In the genomic region with DNA sequence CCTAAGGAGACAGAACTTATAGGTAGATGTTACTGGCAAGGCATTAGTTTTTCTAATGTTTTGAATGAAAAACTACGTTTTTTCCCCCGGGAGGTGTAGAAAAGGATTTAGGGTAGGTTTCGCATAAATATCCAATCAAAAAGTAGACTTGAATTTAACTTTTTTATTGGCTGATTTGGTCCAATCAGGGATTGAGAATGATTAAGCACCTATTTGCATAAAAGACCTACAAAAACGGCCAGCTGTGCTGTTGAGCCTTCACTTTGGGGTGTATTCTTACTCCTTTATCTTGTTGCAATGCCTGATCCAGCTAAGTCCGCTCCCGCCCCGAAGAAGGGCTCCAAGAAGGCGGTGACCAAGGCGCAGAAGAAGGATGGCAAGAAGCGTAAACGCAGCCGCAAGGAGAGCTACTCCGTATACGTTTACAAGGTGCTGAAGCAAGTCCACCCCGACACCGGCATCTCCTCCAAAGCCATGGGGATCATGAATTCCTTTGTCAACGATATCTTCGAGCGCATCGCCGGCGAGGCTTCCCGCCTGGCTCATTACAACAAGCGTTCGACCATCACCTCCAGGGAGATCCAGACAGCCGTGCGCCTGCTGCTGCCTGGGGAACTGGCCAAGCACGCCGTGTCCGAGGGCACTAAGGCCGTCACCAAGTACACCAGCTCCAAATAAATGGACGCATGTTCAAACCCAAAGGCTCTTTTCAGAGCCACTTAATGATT, we compare ENCODE assay signal across 8 cellular contexts.
DNase-seq lines count a peak whose midpoint lies in the region; ATAC-seq and TF ChIP-seq lines count a peak whose summit lies in the region.

No MANE protein-coding gene starts in this region.

- CTCF ChIA-PET in CD4-positive, alpha-beta memory T cell (lab: Charles Lee; ENCODE audit: partially characterized antibody): interaction anchor here (1.0 to 3.5 kb wide), 16 partner anchors 8 to 344 kb away, joined by 3 to 25 read pairs (median 7); partner anchors contain the start of gene ABT1
- CTCF ChIA-PET in activated naive CD4-positive, alpha-beta T cell treated with anti-CD3 and anti-CD28 coated beads, Interleukin-2, amount 10 ng/mL, durations not matched to agents 7 days and 5 days (lab: Charles Lee): interaction anchor here (1.3 to 3.5 kb wide), 3 partner anchors 11 to 35 kb away, joined by 3 to 22 read pairs (median 5); a partner anchor contains a TSS

- H3K4me1 Mint-ChIP-seq in CD4-positive, alpha-beta memory T cell: peaks cover 28 to 54% (median 40%) of the 10 kb centered on the region in 4 donors
- H3K4me1 Mint-ChIP-seq in activated naive CD4-positive, alpha-beta T cell treated with anti-CD3 and anti-CD28 coated beads, Interleukin-2, amount 10 ng/mL, durations not matched to agents 7 days and 5 days: peaks cover 38% of the 10 kb centered on the region

- POLR2A ChIA-PET in CD4-positive, alpha-beta memory T cell (lab: Charles Lee; ENCODE audit: partially characterized antibody): interaction anchor here (0.6 to 4.0 kb wide), 34 partner anchors 8 to 1889 kb away, joined by 3 to 94 read pairs (median 6); partner anchors contain the start of genes HMGN4 and TRIM38

- no peaks in the 10 kb centered on the region for H3K27me3 ChIP-seq in CD4-positive, alpha-beta memory T cell (ENCODE audit: insufficient read depth, low read length)
- no peaks in the 10 kb centered on the region for H3K27me3 ChIP-seq in RWPE2 (ENCODE audit: insufficient read depth, poor library complexity, severe bottlenecking)
- H3K27me3 ChIP-seq in osteoblast (ENCODE audit: insufficient read depth, low read length): peaks cover 11% of the 10 kb centered on the region

- H3K9me3 Mint-ChIP-seq in CD4-positive, alpha-beta memory T cell: peaks cover 0 to 2% (median 0%) of the 10 kb centered on the region in 8 donors
- no peaks in the 10 kb centered on the region for H3K9me3 Mint-ChIP-seq in activated naive CD4-positive, alpha-beta T cell treated with anti-CD3 and anti-CD28 coated beads, Interleukin-2, amount 10 ng/mL, durations not matched to agents 7 days and 5 days

- peak overlapping the region; percentile 92 to 99 (median 98) for H3K4me3 Mint-ChIP-seq in CD4-positive, alpha-beta memory T cell
- peak overlapping the region; percentile 88 for H3K4me3 Mint-ChIP-seq in activated naive CD4-positive, alpha-beta T cell treated with anti-CD3 and anti-CD28 coated beads, Interleukin-2, amount 10 ng/mL, durations not matched to agents 7 days and 5 days

- peak; percentile 66 to 76 (median 74) for DNase-seq in CD4-positive, alpha-beta memory T cell
- peak; percentile 62 for DNase-seq in HuH-7 (ENCODE audit: low spot score)
- peak; percentile 77 for DNase-seq in RWPE2 (ENCODE audit: low spot score)
- peak; percentile 88 for DNase-seq in activated naive CD4-positive, alpha-beta T cell treated with anti-CD3 and anti-CD28 coated beads, Interleukin-2, amount 10 ng/mL, durations not matched to agents 7 days and 5 days
- peak; percentile 77 for DNase-seq in germinal center (ENCODE audit: low spot score)
- DNase-seq in osteoblast (ENCODE audit: insufficient read length, low spot score, missing footprints): peak; percentile 65
- DNase-seq in NAMALWA (ENCODE audit: low spot score): no peak

- peak overlapping the region; percentile 99 for H3K4me2 ChIP-seq in osteoblast (ENCODE audit: insufficient read depth, low read length)

- H2AFZ ChIP-seq in osteoblast (ENCODE audit: low read length): peak overlapping the region; percentile 92

- TF ChIP-seq CTCF in RWPE2 (IDR thresholded peaks at IDR 0.05; ENCODE audit: poor library complexity, severe bottlenecking) (no peak), osteoblast (IDR thresholded peaks at IDR 0.05; ENCODE audit: extremely low read depth, low read depth, low read length) (no peak)

- peak overlapping the region; percentile 66 for H3K27ac ChIP-seq in CD4-positive, alpha-beta memory T cell (ENCODE audit: low read depth, low read length)
- H3K27ac ChIP-seq in RWPE2 (ENCODE audit: poor library complexity, severe bottlenecking) (peak overlapping the region; percentile 84), osteoblast (ENCODE audit: low read depth, low read length) (peak overlapping the region; percentile 74)

- peaks cover 0 to 13% of the 10 kb centered on the region in 2 donors for H3K36me3 Mint-ChIP-seq in CD4-positive, alpha-beta memory T cell
- peaks cover 14% of the 10 kb centered on the region for H3K36me3 Mint-ChIP-seq in activated naive CD4-positive, alpha-beta T cell treated with anti-CD3 and anti-CD28 coated beads, Interleukin-2, amount 10 ng/mL, durations not matched to agents 7 days and 5 days

- no peaks in the 10 kb centered on the region for H3K36me3 ChIP-seq in CD4-positive, alpha-beta memory T cell (ENCODE audit: insufficient read depth, low read length)
- H3K36me3 ChIP-seq in RWPE2 (ENCODE audit: low read depth) (no peaks in the 10 kb centered on the region), osteoblast (ENCODE audit: insufficient read depth, low read length) (no peaks in the 10 kb centered on the region)

- peak overlapping the region; percentile 84 to 97 (median 94) for H3K27ac Mint-ChIP-seq in CD4-positive, alpha-beta memory T cell
- H3K27ac Mint-ChIP-seq in activated naive CD4-positive, alpha-beta T cell treated with anti-CD3 and anti-CD28 coated beads, Interleukin-2, amount 10 ng/mL, durations not matched to agents 7 days and 5 days: peak overlapping the region; percentile 99

- no peaks in the 10 kb centered on the region for H3K79me2 ChIP-seq in osteoblast (ENCODE audit: insufficient read depth, low read length)

- peak; percentile 23 for ATAC-seq in GM19468 (IDR thresholded peaks at IDR 0.05; ENCODE audit: extremely low read depth, unreplicated experiment)
- ATAC-seq in RWPE2 (ENCODE audit: low read depth): peak; percentile 61

- H3K4me1 ChIP-seq in CD4-positive, alpha-beta memory T cell (ENCODE audit: insufficient read depth, low read length): peaks cover 25% of the 10 kb centered on the region
- peaks cover 5% of the 10 kb centered on the region for H3K4me1 ChIP-seq in RWPE2 (ENCODE audit: insufficient read depth, poor library complexity, severe bottlenecking)
- H3K4me1 ChIP-seq in osteoblast (ENCODE audit: insufficient read depth, low read length): peaks cover 2% of the 10 kb centered on the region

- intact Hi-C loops in CD4-positive, alpha-beta memory T cell (cut with micrococcal nuclease): loop anchor here (1.0 to 2.0 kb wide), 3 partner anchors 27 to 61 kb away; a partner anchor contains a TSS

- H3K9me3 ChIP-seq in CD4-positive, alpha-beta memory T cell (ENCODE audit: control insufficient read depth in 1 of 2, low read length in 2 of 2): no peaks in the 10 kb centered on the region
- H3K9me3 ChIP-seq in RWPE2 (ENCODE audit: severe bottlenecking) (no peaks in the 10 kb centered on the region), osteoblast (ENCODE audit: low read depth, low read length) (no peaks in the 10 kb centered on the region)

- no peaks in the 10 kb centered on the region for H3K27me3 Mint-ChIP-seq in CD4-positive, alpha-beta memory T cell
- H3K27me3 Mint-ChIP-seq in activated naive CD4-positive, alpha-beta T cell treated with anti-CD3 and anti-CD28 coated beads, Interleukin-2, amount 10 ng/mL, durations not matched to agents 7 days and 5 days: no peaks in the 10 kb centered on the region

- H4K20me1 ChIP-seq in osteoblast (ENCODE audit: insufficient read depth, low read length): no peaks in the 10 kb centered on the region

- peak overlapping the region; percentile 66 to 88 for H3K4me3 ChIP-seq in CD4-positive, alpha-beta memory T cell (ENCODE audit: low read length in 2 of 2)
- H3K4me3 ChIP-seq in RWPE2 (ENCODE audit: severe bottlenecking) (peak overlapping the region; percentile 49), osteoblast (ENCODE audit: insufficient read depth, low read length) (peak overlapping the region; percentile 80)
